7 cellular contexts compared by ENCODE assay signal in genomic region chr12:57488397-57489156, GRCh38. TPM values are rescaled to one million over a fixed set of nuclear protein-coding genes. Genes with fewer than 3 reads are reported as not detected.
DNase-seq lines count a peak whose midpoint lies in the region; ATAC-seq and TF ChIP-seq lines count a peak whose summit lies in the region.

No MANE protein-coding gene starts in this region.

- H3K27me3 ChIP-seq in H7 (ENCODE audit: control insufficient read depth, insufficient read depth, low read length) (no peaks in the 10 kb centered on the region), SJSA1 (replicated peaks) (no peaks in the 10 kb centered on the region), sigmoid colon (no peaks in the 10 kb centered on the region)

- TF ChIP-seq CTCF in fibroblast of pulmonary artery (IDR thresholded peaks at IDR 0.05; ENCODE audit: low read length, missing control alignments): no peak
- TF ChIP-seq CTCF in sigmoid colon (IDR thresholded peaks at IDR 0.05): no peak

- peak overlapping the region; percentile 100 for H3K4me3 ChIP-seq in H7 (ENCODE audit: insufficient read depth, low read depth, low read length)
- peak overlapping the region; percentile 67 for H3K4me3 ChIP-seq in SJSA1
- H3K4me3 ChIP-seq in fibroblast of pulmonary artery (replicated peaks; ENCODE audit: low read depth, low read length): peak overlapping the region; percentile 99
- peak overlapping the region; percentile 80 to 97 (median 92) for H3K4me3 ChIP-seq in sigmoid colon

- ATAC-seq in GM19324 (IDR thresholded peaks at IDR 0.05; ENCODE audit: low FRiP score, unreplicated experiment) (no peak), GM18873 (IDR thresholded peaks at IDR 0.05; ENCODE audit: low FRiP score, unreplicated experiment) (no peak), HG03457 (IDR thresholded peaks at IDR 0.05; ENCODE audit: unreplicated experiment) (no peak)

- WGBS in sigmoid colon, 2 donors: 28 to 35% methylated on average over 11 of the region's 11 CpGs

- peaks cover 3% of the 10 kb centered on the region; the same call in 1 of the 2 replicates for H3K9me3 ChIP-seq in SJSA1 (replicated peaks)
- H3K9me3 ChIP-seq in sigmoid colon: no peaks in the 10 kb centered on the region

- H3K4me1 ChIP-seq in SJSA1 (replicated peaks): peaks cover 30% of the 10 kb centered on the region
- peaks cover 0 to 22% (median 13%) of the 10 kb centered on the region in 4 donors for H3K4me1 ChIP-seq in sigmoid colon

- H3K36me3 ChIP-seq in H7 (replicated peaks; ENCODE audit: control insufficient read depth, insufficient read depth, low read length): peaks cover 36% of the 10 kb centered on the region
- H3K36me3 ChIP-seq in SJSA1: peaks cover 51% of the 10 kb centered on the region
- peaks cover 19 to 40% (median 22%) of the 10 kb centered on the region in 4 donors for H3K36me3 ChIP-seq in sigmoid colon

- no peak for TF ChIP-seq EP300 in sigmoid colon (IDR thresholded peaks at IDR 0.05)

- TF ChIP-seq POLR2A in sigmoid colon (IDR thresholded peaks at IDR 0.05): no peak

- H3K27ac ChIP-seq in SJSA1 (peak overlapping the region; percentile 50), sigmoid colon (peak overlapping the region; percentile 81 to 87 (median 86))

- DNase-seq in H7: no peak
- peak in 1 of 2 experiments; percentile 93 for DNase-seq in SJSA1 (ENCODE audit: low read depth in 1 of 2, low spot score in 2 of 2)
- DNase-seq in fibroblast of pulmonary artery (ENCODE audit: low read depth): no peak
- no peak for DNase-seq in sigmoid colon

- intact Hi-C loops in sigmoid colon (cut with DNase I): loop anchor here (5.0 kb wide), 1 partner anchor 34 kb away; the partner anchor contains the start of genes DDIT3 and MBD6

RNA-seq across cellular contexts. Expression of gene MARS1, which starts 0.7 kb away (rescaled TPM):
- total RNA-seq in H7 (2014; rRNA removed; shearing (Covaris generic)): 223 and 297 TPM in 2 replicates
- total RNA-seq in SJSA1 (2014; rRNA removed; shearing (Covaris generic)): 3,352 and 4,750 TPM in 2 replicates
- 10 to 100 TPM; 46.6 to 56.3 (median 53.2) TPM for total RNA-seq in sigmoid colon
- 10 to 100 TPM; 22.9 to 86.2 (median 25.8) TPM for polyA plus RNA-seq in sigmoid colon

RNA-seq across cellular contexts. Expression of gene ARHGAP9, which starts 8.9 kb away (rescaled TPM):
- total RNA-seq in H7 (2014; rRNA removed; shearing (Covaris generic)): 2.6 and 6.3 TPM in 2 replicates
- total RNA-seq in SJSA1 (2014; rRNA removed; shearing (Covaris generic)): 30.6 TPM in 2 replicates
- total RNA-seq in sigmoid colon: 10 to 100 TPM in 1 of 4 donors, 1 to 10 TPM in 3; 4.3 to 16.3 (median 6.8) TPM
- 10 to 100 TPM in 1 of 3 donors, 1 to 10 TPM in 2; 4.9 to 54.7 (median 6.6) TPM for polyA plus RNA-seq in sigmoid colon

RNA-seq across cellular contexts. Expression of gene GLI1, which starts 29.0 kb away (rescaled TPM):
- 9.7 and 13.1 TPM in 2 replicates for total RNA-seq in H7 (2014; rRNA removed; shearing (Covaris generic))
- total RNA-seq in SJSA1 (2014; rRNA removed; shearing (Covaris generic)): 225 and 323 TPM in 2 replicates
- total RNA-seq in sigmoid colon: 1 to 10 TPM in 2 of 4 donors, under 1 TPM in 1, not detected in 1; 0.71 to 3.9 (median 1.8) TPM
- 1 to 10 TPM in 1 of 3 donors, under 1 TPM in 1, not detected in 1; 0.60 to 1.5 TPM for polyA plus RNA-seq in sigmoid colon

RNA-seq across cellular contexts. Expression of gene DDIT3, which starts 31.7 kb away (rescaled TPM):
- 7.1 and 8.3 TPM in 2 replicates for total RNA-seq in H7 (2014; rRNA removed; shearing (Covaris generic))
- total RNA-seq in SJSA1 (2014; rRNA removed; shearing (Covaris generic)): 564 and 686 TPM in 2 replicates
- 10 to 100 TPM; 30.7 to 48.5 (median 40.7) TPM for total RNA-seq in sigmoid colon
- polyA plus RNA-seq in sigmoid colon: 10 to 100 TPM; 42.3 to 52.9 (median 46.7) TPM

RNA-seq across cellular contexts. Expression of gene INHBE, which starts 33.5 kb away (rescaled TPM):
- 9.6 and 10.4 TPM in 2 replicates for total RNA-seq in H7 (2014; rRNA removed; shearing (Covaris generic))
- 2.2 and 2.5 TPM in 2 replicates for total RNA-seq in SJSA1 (2014; rRNA removed; shearing (Covaris generic))
- under 1 TPM in 1 of 4 donors, not detected in 3; 0.36 TPM for total RNA-seq in sigmoid colon
- under 1 TPM in 1 of 3 donors, not detected in 2; 0.09 TPM for polyA plus RNA-seq in sigmoid colon

Comparison
In these comparisons a context has a peak if more than half of its experiments do, and no peak if none do; other contexts are left out.
1. RNA of gene MARS1, which starts 0.7 kb away (total RNA-seq): 3,352 to 4,750 TPM in SJSA1; 223 to 297 TPM in H7 and 46.6 to 56.3 TPM in sigmoid colon; every median in the first group is over 10 times any median in the second.
2. RNA of gene GLI1, which starts 29.0 kb away (total RNA-seq): 225 to 323 TPM in SJSA1; 9.7 to 13.1 TPM in H7 and 0.71 to 3.9 TPM in sigmoid colon; every median in the first group is over 10 times any median in the second.
3. Peak in every context shown above with its lines, with median percentiles within 50 percentile points of each other: H3K4me3 ChIP-seq.